In genomic region chr13:52128714-52129700, GRCh38 we compare ENCODE assay signal across 8 cellular contexts. TPM values are rescaled to one million over a fixed set of nuclear protein-coding genes. Genes with fewer than 3 reads are reported as not detected.
DNase-seq lines count a peak whose midpoint lies in the region; ATAC-seq lines count a peak whose summit lies in the region.

Gene NEK5, minus strand, starts transcription at chr13:52129073. Its CDS starts 1,591 bp downstream, at chr13:52127482.

- peak within 1 kb of the TSS; percentile 70 for H3K4me3 ChIP-seq in esophagus (ENCODE audit: low read depth in 1 of 2, low read length in 2 of 2)
- H3K4me3 ChIP-seq in mucosa of rectum (ENCODE audit: low read length in 2 of 2), result peak within 1 kb of the TSS; percentile 61 to 74

- H3K36me3 ChIP-seq in esophagus (ENCODE audit: control insufficient read depth in 2 of 2, insufficient read depth in 2 of 2, low read length in 1 of 2) (peaks cover 0 to 4% of the 10 kb centered on the region in 2 donors), mucosa of rectum (ENCODE audit: control insufficient read depth in 2 of 2, insufficient read depth in 2 of 2, low read length in 2 of 2) (peaks cover 22 to 28% of the 10 kb centered on the region in 2 donors)

- peak; percentile 68 for ATAC-seq in GM18867 (IDR thresholded peaks at IDR 0.05; ENCODE audit: unreplicated experiment)
- ATAC-seq in HG03103 (IDR thresholded peaks at IDR 0.05; ENCODE audit: low read depth, unreplicated experiment), result peak; percentile 64

- H3K4me1 ChIP-seq in esophagus (ENCODE audit: control insufficient read depth in 2 of 2, insufficient read depth in 2 of 2, low read length in 1 of 2), result no peaks in the 10 kb centered on the region
- H3K4me1 ChIP-seq in mucosa of rectum (ENCODE audit: control insufficient read depth in 2 of 2, insufficient read depth in 2 of 2, low read length in 2 of 2), result peaks cover 7 to 10% of the 10 kb centered on the region in 2 donors

- peak; percentile 91 for DNase-seq in AG20443 (ENCODE audit: low spot score)
- peak; percentile 83 for DNase-seq in NCI-H748 (lab: John Stamatoyannopoulos, UW; ENCODE audit: unreplicated experiment)
- DNase-seq in activated T-cell treated with anti-CD3 and anti-CD28 coated beads for 4 hours, result peak; percentile 19
- peak; percentile 72 for DNase-seq in stimulated activated CD8-positive, alpha-beta memory T cell treated with anti-CD3 and anti-CD28 coated beads, Interleukin-4, amount 100 ng/mL, for 48 hours

- 11 to 12% methylated on average over 71 of the region's 71 CpGs for WGBS in esophagus, 2 donors

- H3K27me3 ChIP-seq in esophagus (ENCODE audit: control insufficient read depth in 1 of 2, insufficient read depth in 2 of 2, low read length in 2 of 2), result no peaks in the 10 kb centered on the region
- no peaks in the 10 kb centered on the region for H3K27me3 ChIP-seq in mucosa of rectum (ENCODE audit: control insufficient read depth in 2 of 2, insufficient read depth in 2 of 2, low read length in 2 of 2)

- H3K9ac ChIP-seq in mucosa of rectum (ENCODE audit: low read depth in 1 of 2, low read length in 2 of 2), result peak within 1 kb of the TSS; percentile 58 to 61

- no peaks in the 10 kb centered on the region for H3K9me3 ChIP-seq in esophagus (ENCODE audit: control insufficient read depth in 2 of 2, insufficient read depth in 1 of 2, low read depth in 1 of 2, low read length in 1 of 2)
- no peaks in the 10 kb centered on the region for H3K9me3 ChIP-seq in mucosa of rectum (ENCODE audit: control insufficient read depth in 2 of 2, low read length in 2 of 2)

- no peak within 1 kb of the TSS for H3K27ac ChIP-seq in esophagus (ENCODE audit: low read depth in 2 of 2, low read length in 1 of 2)
- H3K27ac ChIP-seq in mucosa of rectum (ENCODE audit: low read depth in 2 of 2, low read length in 2 of 2), result peak within 1 kb of the TSS in 1 of 2 donors; percentile 12

RNA-seq across cellular contexts. Expression of gene NEK5, which starts in this region (rescaled TPM):
- under 1 TPM; 0.02 to 0.08 TPM for polyA plus RNA-seq in esophagus

Comparison
In these comparisons a context has a peak if more than half of its experiments do, and no peak if none do; other contexts are left out.
1. DNase-seq: peak in every context shown above with its lines; median percentile 91 in AG20443; 83 in NCI-H748; 72 in stimulated activated CD8-positive, alpha-beta memory T cell treated with anti-CD3 and anti-CD28 coated beads, Interleukin-4, amount 100 ng/mL, for 48 hours; 19 in activated T-cell treated with anti-CD3 and anti-CD28 coated beads for 4 hours.